In genomic region chr12:31600764-31601163, GRCh38 we compare ENCODE assay signal across 28 cellular contexts.
"Had no signal": no experiment of that assay in that cellular context is flagged by ENCODE, and none has a peak within 500 bp of the region (broad histone marks: within the 10 kb centered on the region; RNA-seq: fewer than 3 reads in every experiment).

No MANE protein-coding gene starts in this region.

- H3K9me3 ChIP-seq: heart left ventricle, ovary, spleen, testis, uterus had no signal

- H3K4me1 ChIP-seq: foreskin keratinocyte, testis, uterus had no signal

- H3K4me1 Mint-ChIP-seq: activated CD4-positive, alpha-beta T cell treated with anti-CD3 and anti-CD28 coated beads for 36 hours; activated CD8-positive, alpha-beta memory T cell treated with anti-CD3 and anti-CD28 coated beads, Interleukin-2, amount 10 ng/mL, durations not matched to agents 7 days and 5 days; activated naive CD4-positive, alpha-beta T cell treated with anti-CD3 and anti-CD28 coated beads, Interleukin-2, amount 50 U/mL, for 24 hours; central memory CD8-positive, alpha-beta T cell; immature natural killer cell; naive thymus-derived CD4-positive, alpha-beta T cell had no signal

- H3K27ac ChIP-seq: dorsolateral prefrontal cortex, foreskin keratinocyte, heart left ventricle, ovary, spleen, testis, uterus had no signal

- H3K27me3 ChIP-seq: dorsolateral prefrontal cortex, foreskin keratinocyte, heart left ventricle, ovary, spleen, testis, uterus had no signal

- H3K27ac Mint-ChIP-seq: activated CD4-positive, alpha-beta T cell treated with anti-CD3 and anti-CD28 coated beads for 36 hours; activated CD8-positive, alpha-beta memory T cell treated with anti-CD3 and anti-CD28 coated beads, Interleukin-2, amount 10 ng/mL, durations not matched to agents 7 days and 5 days; activated CD8-positive, alpha-beta T cell treated with anti-CD3 and anti-CD28 coated beads, Interleukin-2, amount 10 ng/mL, durations not matched to agents 7 days and 5 days; activated naive CD4-positive, alpha-beta T cell treated with anti-CD3 and anti-CD28 coated beads, Interleukin-2, amount 50 U/mL, for 24 hours; activated naive CD8-positive, alpha-beta T cell treated with anti-CD3 and anti-CD28 coated beads, Interleukin-2, amount 50 U/mL, for 24 hours; activated T-helper 2 cell treated with anti-CD3 and anti-CD28 coated beads, Interferon-gamma antibody, Interleukin-2, Interleukin-4, amounts not matched to agents 10 μg/mL and 5 μg/mL and 100 μg/mL, durations not matched to agents 14 hours and 24 hours and 36 hours; immature natural killer cell; memory B cell; naive thymus-derived CD4-positive, alpha-beta T cell; T-helper 2 cell treated with Interferon-gamma antibody and Interleukin-4, amounts not matched to agents 5 μg/mL and 100 μg/mL, for 36 hours had no signal

- H3K9me3 Mint-ChIP-seq: activated naive CD4-positive, alpha-beta T cell treated with anti-CD3 and anti-CD28 coated beads, Interleukin-2, amount 50 U/mL, for 24 hours; activated naive CD8-positive, alpha-beta T cell treated with anti-CD3 and anti-CD28 coated beads, Interleukin-2, amount 50 U/mL, for 24 hours; activated T-helper 2 cell treated with anti-CD3 and anti-CD28 coated beads, Interferon-gamma antibody, Interleukin-2, Interleukin-4, amounts not matched to agents 10 μg/mL and 5 μg/mL and 100 μg/mL, durations not matched to agents 14 hours and 24 hours and 36 hours; central memory CD8-positive, alpha-beta T cell; immature natural killer cell; naive thymus-derived CD4-positive, alpha-beta T cell; T-helper 2 cell treated with Interferon-gamma antibody and Interleukin-4, amounts not matched to agents 5 μg/mL and 100 μg/mL, for 36 hours had no signal

- H3K36me3 ChIP-seq: heart left ventricle, ovary, spleen, uterus had no signal

- H3K27me3 Mint-ChIP-seq: memory B cell had no signal

- H3K4me3 ChIP-seq: dorsolateral prefrontal cortex, heart left ventricle, ovary, spleen, testis, uterus had no signal

- H3K4me3 Mint-ChIP-seq: activated CD4-positive, alpha-beta T cell treated with anti-CD3 and anti-CD28 coated beads for 36 hours; activated CD8-positive, alpha-beta memory T cell treated with anti-CD3 and anti-CD28 coated beads, Interleukin-2, amount 10 ng/mL, durations not matched to agents 7 days and 5 days; activated CD8-positive, alpha-beta T cell treated with anti-CD3 and anti-CD28 coated beads, Interleukin-2, amount 10 ng/mL, durations not matched to agents 7 days and 5 days; activated naive CD4-positive, alpha-beta T cell treated with anti-CD3 and anti-CD28 coated beads, Interleukin-2, amount 50 U/mL, for 24 hours; activated naive CD8-positive, alpha-beta T cell treated with anti-CD3 and anti-CD28 coated beads, Interleukin-2, amount 50 U/mL, for 24 hours; central memory CD8-positive, alpha-beta T cell; immature natural killer cell; memory B cell; naive thymus-derived CD4-positive, alpha-beta T cell; T-helper 2 cell treated with Interferon-gamma antibody and Interleukin-4, amounts not matched to agents 5 μg/mL and 100 μg/mL, for 36 hours had no signal

- ATAC-seq: activated CD4-positive, alpha-beta T cell treated with anti-CD3 and anti-CD28 coated beads for 36 hours; activated CD8-positive, alpha-beta memory T cell treated with anti-CD3 and anti-CD28 coated beads, Interleukin-2, amount 10 ng/mL, durations not matched to agents 7 days and 5 days; activated CD8-positive, alpha-beta T cell treated with anti-CD3 and anti-CD28 coated beads, Interleukin-2, amount 10 ng/mL, durations not matched to agents 7 days and 5 days; activated naive CD8-positive, alpha-beta T cell treated with anti-CD3 and anti-CD28 coated beads, Interleukin-2, amount 50 U/mL, for 24 hours; foreskin keratinocyte; heart left ventricle; left colon; naive thymus-derived CD4-positive, alpha-beta T cell; right cardiac atrium; stimulated activated naive CD8-positive, alpha-beta T cell treated with anti-CD3 and anti-CD28 coated beads, Interleukin-15, Interleukin-2, amounts not matched to agents 100 U/mL and 50 U/mL, for 24 hours had no signal

- H3K36me3 Mint-ChIP-seq: activated CD8-positive, alpha-beta memory T cell treated with anti-CD3 and anti-CD28 coated beads, Interleukin-2, amount 10 ng/mL, durations not matched to agents 7 days and 5 days; activated naive CD4-positive, alpha-beta T cell treated with anti-CD3 and anti-CD28 coated beads, Interleukin-2, amount 50 U/mL, for 24 hours; immature natural killer cell; memory B cell; naive thymus-derived CD4-positive, alpha-beta T cell had no signal

- DNase-seq: activated CD4-positive, alpha-beta T cell treated with anti-CD3 and anti-CD28 coated beads for 36 hours; activated CD4-positive, CD25-positive, alpha-beta regulatory T cell; activated CD8-positive, alpha-beta memory T cell treated with anti-CD3 and anti-CD28 coated beads, Interleukin-2, amount 10 ng/mL, durations not matched to agents 7 days and 5 days; activated CD8-positive, alpha-beta T cell treated with anti-CD3 and anti-CD28 coated beads, Interleukin-2, amount 10 ng/mL, durations not matched to agents 7 days and 5 days; activated naive CD8-positive, alpha-beta T cell treated with anti-CD3 and anti-CD28 coated beads, Interleukin-2, amount 50 U/mL, for 24 hours; activated T-cell treated with anti-CD3 and anti-CD28 coated beads, Interleukin-2, amount 50 U/mL, for 48 hours; amygdala; dorsolateral prefrontal cortex; effector memory CD4-positive, alpha-beta T cell; foreskin keratinocyte; heart left ventricle; hypothalamus; immature natural killer cell; left colon; midbrain; naive thymus-derived CD4-positive, alpha-beta T cell; ovary; right cardiac atrium; spleen; stimulated activated naive CD8-positive, alpha-beta T cell treated with anti-CD3 and anti-CD28 coated beads, Interleukin-15, Interleukin-2, amounts not matched to agents 100 U/mL and 50 U/mL, for 24 hours; T-helper 1 cell; testis; uterus had no signal
